Comparison of ENCODE assay signal across 25 cellular contexts in genomic region chr10:127040756-127041155, GRCh38.
"Had no signal": no experiment of that assay in that cellular context is flagged by ENCODE, and none has a peak within 500 bp of the region (broad histone marks: within the 10 kb centered on the region; RNA-seq: fewer than 3 reads in every experiment).

No MANE protein-coding gene starts in this region.

- H3K27me3 Mint-ChIP-seq: activated B cell treated with CpG ODN at 0.5 μM for 24 hours; activated CD4-positive, alpha-beta T cell treated with anti-CD3 and anti-CD28 coated beads for 36 hours; activated naive CD8-positive, alpha-beta T cell treated with anti-CD3 and anti-CD28 coated beads for 36 hours; activated T-cell treated with anti-CD3 and anti-CD28 coated beads, Interleukin-2, amount 50 U/mL, for 24 hours; dendritic cell treated with granulocyte-macrophage colony-stimulating factor and Interleukin-4, amounts not matched to agents 40 ng/mL and 50 ng/mL, for 4 days; type B pancreatic cell had no signal

- H3K27ac ChIP-seq: esophagus muscularis mucosa, prostate gland, thoracic aorta, vagina had no signal

- H3K4me3 Mint-ChIP-seq: activated B cell treated with CpG ODN at 0.5 μM for 24 hours; activated CD4-positive, alpha-beta T cell treated with anti-CD3 and anti-CD28 coated beads for 36 hours; activated naive CD8-positive, alpha-beta T cell treated with anti-CD3 and anti-CD28 coated beads for 36 hours; activated T-cell treated with anti-CD3 and anti-CD28 coated beads, Interleukin-2, amount 50 U/mL, for 24 hours; dendritic cell treated with granulocyte-macrophage colony-stimulating factor and Interleukin-4, amounts not matched to agents 40 ng/mL and 50 ng/mL, for 4 days; immature natural killer cell; natural killer cell; type B pancreatic cell had no signal

- H3K4me3 ChIP-seq: esophagus muscularis mucosa, prostate gland, thoracic aorta, vagina had no signal

- H3K9me3 Mint-ChIP-seq: activated B cell treated with CpG ODN at 0.5 μM for 24 hours; activated naive CD8-positive, alpha-beta T cell treated with anti-CD3 and anti-CD28 coated beads for 36 hours; activated T-cell treated with anti-CD3 and anti-CD28 coated beads, Interleukin-2, amount 50 U/mL, for 24 hours; activated T-helper 2 cell treated with anti-CD3 and anti-CD28 coated beads, Interferon-gamma antibody, Interleukin-2, Interleukin-4, amounts not matched to agents 10 μg/mL and 5 μg/mL and 100 μg/mL, durations not matched to agents 14 hours and 24 hours and 36 hours; dendritic cell treated with granulocyte-macrophage colony-stimulating factor and Interleukin-4, amounts not matched to agents 40 ng/mL and 50 ng/mL, for 4 days; natural killer cell; type B pancreatic cell had no signal

- H3K4me1 Mint-ChIP-seq: activated B cell treated with CpG ODN at 0.5 μM for 24 hours; activated CD4-positive, alpha-beta T cell treated with anti-CD3 and anti-CD28 coated beads for 36 hours; activated naive CD8-positive, alpha-beta T cell treated with anti-CD3 and anti-CD28 coated beads for 36 hours had no signal

- H3K36me3 ChIP-seq: prostate gland had no signal

- H3K36me3 Mint-ChIP-seq: activated naive CD8-positive, alpha-beta T cell treated with anti-CD3 and anti-CD28 coated beads for 36 hours; natural killer cell had no signal

- H3K27ac Mint-ChIP-seq: activated B cell treated with CpG ODN at 0.5 μM for 24 hours; activated CD4-positive, alpha-beta T cell treated with anti-CD3 and anti-CD28 coated beads for 36 hours; activated naive CD8-positive, alpha-beta T cell treated with anti-CD3 and anti-CD28 coated beads for 36 hours; activated T-cell treated with anti-CD3 and anti-CD28 coated beads, Interleukin-2, amount 50 U/mL, for 24 hours; activated T-helper 2 cell treated with anti-CD3 and anti-CD28 coated beads, Interferon-gamma antibody, Interleukin-2, Interleukin-4, amounts not matched to agents 10 μg/mL and 5 μg/mL and 100 μg/mL, durations not matched to agents 14 hours and 24 hours and 36 hours; dendritic cell treated with granulocyte-macrophage colony-stimulating factor and Interleukin-4, amounts not matched to agents 40 ng/mL and 50 ng/mL, for 4 days; immature natural killer cell; natural killer cell; type B pancreatic cell had no signal

- H3K4me1 ChIP-seq: esophagus muscularis mucosa, vagina had no signal

- DNase-seq: activated B cell treated with CpG ODN at 0.5 μM for 24 hours; activated CD4-positive, alpha-beta T cell treated with anti-CD3 and anti-CD28 coated beads for 36 hours; activated CD4-positive, alpha-beta T cell treated with anti-CD3 and anti-CD28 coated beads, Interleukin-2, amount 50 U/mL, for 4 hours; activated CD8-positive, alpha-beta memory T cell treated with anti-CD3 and anti-CD28 coated beads for 24 hours; activated CD8-positive, alpha-beta memory T cell treated with anti-CD3 and anti-CD28 coated beads, Interleukin-2, amount 50 U/mL, for 4 hours; activated naive CD4-positive, alpha-beta T cell; activated naive CD8-positive, alpha-beta T cell treated with anti-CD3 and anti-CD28 coated beads for 36 hours; activated T-cell treated with anti-CD3 and anti-CD28 coated beads, Interleukin-2, amount 50 U/mL, for 24 hours; amygdala; effector CD4-positive, alpha-beta T cell; immature natural killer cell; left ventricle myocardium superior; midbrain; natural killer cell; stimulated activated CD4-positive, alpha-beta T cell treated with anti-CD3 and anti-CD28 coated beads, Interleukin-4, amount 100 ng/mL, for 1 hour; stimulated activated naive CD4-positive, alpha-beta T cell; T-helper 1 cell; T-helper 9 cell had no signal

- H3K27me3 ChIP-seq: esophagus muscularis mucosa, vagina had no signal

- H3K9me3 ChIP-seq: esophagus muscularis mucosa, prostate gland, thoracic aorta, vagina had no signal

- ATAC-seq: activated CD4-positive, alpha-beta T cell treated with anti-CD3 and anti-CD28 coated beads for 36 hours; left ventricle myocardium superior; natural killer cell had no signal
